In genomic region chr2:150885236-150885635, GRCh38 we compare ENCODE assay signal across 28 cellular contexts.
"Had no signal": no experiment of that assay in that cellular context is flagged by ENCODE, and none has a peak within 500 bp of the region (broad histone marks: within the 10 kb centered on the region; RNA-seq: fewer than 3 reads in every experiment).

No MANE protein-coding gene starts in this region.

- DNase-seq: activated CD4-positive, alpha-beta memory T cell treated with anti-CD3 and anti-CD28 coated beads for 36 hours; activated CD4-positive, alpha-beta T cell treated with anti-CD3 and anti-CD28 coated beads for 48 hours; activated CD8-positive, alpha-beta memory T cell treated with anti-CD3 and anti-CD28 coated beads, Interleukin-2, amount 50 U/mL, for 48 hours; activated gamma-delta T cell; activated naive CD4-positive, alpha-beta T cell treated with anti-CD3 and anti-CD28 coated beads, Interleukin-2, amount 50 U/mL, for 16 hours; activated T-cell treated with anti-CD3 and anti-CD28 coated beads, Interleukin-2, amount 50 U/mL, for 24 hours; amygdala; dermis blood vessel endothelial cell; effector CD4-positive, alpha-beta T cell; esophagus squamous epithelium; head of caudate nucleus; hippocampal formation; midbrain; naive thymus-derived CD4-positive, alpha-beta T cell; ovary; sigmoid colon; stimulated activated CD4-positive, alpha-beta T cell treated with anti-CD3 and anti-CD28 coated beads, Interleukin-15, amount 100 ng/mL, for 24 hours; stimulated activated CD4-positive, alpha-beta T cell treated with anti-CD3 and anti-CD28 coated beads, Interleukin-2, amount 100 ng/mL, for 24 hours; stimulated activated naive B cell treated with anti-CD40 and anti-IgM and Interleukin-4, amounts not matched to agents 10 μg/mL and 1 μg/mL and 100 μg/mL, for 72 hours; stomach; T-helper 1 cell; tibial artery had no signal

- H3K9me3 ChIP-seq: breast epithelium, esophagus squamous epithelium, gastroesophageal sphincter, ovary, sigmoid colon, stomach, suprapubic skin, tibial artery had no signal

- FAIRE-seq: colon had no signal

- H3K4me1 ChIP-seq: breast epithelium, esophagus squamous epithelium, gastroesophageal sphincter, sigmoid colon, stomach, suprapubic skin, tibial artery had no signal

- H3K27me3 ChIP-seq: breast epithelium, esophagus squamous epithelium, gastroesophageal sphincter, ovary, sigmoid colon, stomach, suprapubic skin, tibial artery had no signal

- H3K4me3 ChIP-seq: breast epithelium, esophagus squamous epithelium, gastroesophageal sphincter, ovary, sigmoid colon, stomach, suprapubic skin, tibial artery had no signal

- H3K27ac ChIP-seq: breast epithelium, epithelial cell of prostate, esophagus squamous epithelium, gastroesophageal sphincter, ovary, sigmoid colon, stomach, suprapubic skin, tibial artery, VCaP had no signal

- H3K36me3 ChIP-seq: breast epithelium, esophagus squamous epithelium, gastroesophageal sphincter, ovary, sigmoid colon, stomach, suprapubic skin, tibial artery had no signal
